In the genomic region with DNA sequence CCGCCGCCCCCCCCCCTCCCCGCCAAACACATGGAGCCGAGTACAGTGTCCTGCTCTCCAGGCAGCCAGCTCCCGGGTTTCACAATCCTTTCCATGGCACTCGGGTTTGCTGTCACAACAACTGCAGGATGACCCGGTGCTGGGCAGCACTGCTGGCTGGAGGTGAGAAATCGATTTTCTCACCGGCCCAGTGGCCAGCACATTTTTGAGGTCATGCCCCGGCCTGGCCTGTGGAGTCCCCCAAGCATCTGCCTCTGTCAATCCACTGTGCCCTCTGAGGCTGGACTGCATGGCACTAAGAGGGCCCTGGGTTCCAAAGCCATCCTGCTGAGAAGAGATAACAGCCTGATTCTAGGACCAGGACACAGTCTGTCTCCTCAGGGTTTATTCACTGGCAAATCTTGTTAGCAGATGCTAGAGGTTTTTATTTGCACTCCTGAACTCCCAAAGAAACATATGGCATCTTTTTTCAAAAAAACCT, we compare ENCODE assay signal across 13 cellular contexts.
DNase-seq lines count a peak whose midpoint lies in the region; ATAC-seq and TF ChIP-seq lines count a peak whose summit lies in the region.
"Had no signal": no experiment of that assay in that cellular context is flagged by ENCODE, and none has a peak within 500 bp of the region (broad histone marks: within the 10 kb centered on the region; RNA-seq: fewer than 3 reads in every experiment).

No MANE protein-coding gene starts in this region.

- no peak for TF ChIP-seq POLR2A in transverse colon (IDR thresholded peaks at IDR 0.05)

- intact Hi-C loops in right cardiac atrium (cut with DNase I) (no loop called here), transverse colon (cut with DNase I; ENCODE audit: low total_unique reads) (no loop called here)

- DNase-seq in activated naive CD8-positive, alpha-beta T cell treated with anti-CD3 and anti-CD28 coated beads, Interleukin-2, amount 10 ng/mL, durations not matched to agents 7 days and 5 days, result no peak
- no peak for DNase-seq in activated naive CD8-positive, alpha-beta T cell treated with anti-CD3 and anti-CD28 coated beads, Interleukin-2, amount 50 U/mL, for 24 hours
- DNase-seq in T-helper 17 cell, result no peak
- DNase-seq in right cardiac atrium, result peak; percentile 58 to 82 (median 81)
- no peak for DNase-seq in transverse colon
- no peak for DNase-seq in dermis blood vessel endothelial cell
- no peak for DNase-seq in CD1c-positive myeloid dendritic cell (ENCODE audit: extremely low spot score)
- DNase-seq: activated T-cell treated with anti-CD3 and anti-CD28 coated beads, Interleukin-2, amount 50 U/mL, for 4 hours; effector CD4-positive, alpha-beta T cell; stimulated activated CD4-positive, alpha-beta T cell treated with anti-CD3 and anti-CD28 coated beads, Interleukin-12 subunit alpha, Interleukin-12 subunit beta, amount 100 ng/mL, for 4 hours; testis had no signal

- H3K36me3 Mint-ChIP-seq in activated naive CD8-positive, alpha-beta T cell treated with anti-CD3 and anti-CD28 coated beads, Interleukin-2, amount 10 ng/mL, durations not matched to agents 7 days and 5 days, result peaks cover 45% of the 10 kb centered on the region
- H3K36me3 Mint-ChIP-seq in activated naive CD8-positive, alpha-beta T cell treated with anti-CD3 and anti-CD28 coated beads, Interleukin-2, amount 50 U/mL, for 24 hours (ENCODE audit: low read depth), result peaks cover 45% of the 10 kb centered on the region
- peaks cover 5% of the 10 kb centered on the region for H3K36me3 Mint-ChIP-seq in T-helper 17 cell (ENCODE audit: low read depth)

- POLR2A ChIA-PET in activated naive CD8-positive, alpha-beta T cell treated with anti-CD3 and anti-CD28 coated beads, Interleukin-2, amount 10 ng/mL, durations not matched to agents 7 days and 5 days (lab: Charles Lee), result no interaction called here

- H3K36me3 ChIP-seq in transverse colon, result peaks cover 0 to 4% (median 0%) of the 10 kb centered on the region in 4 donors
- H3K36me3 ChIP-seq: SJSA1 had no signal

- in situ Hi-C loops in transverse colon (cut with MboI; ENCODE audit: low pct_ligation_motif_present in 1 of 4, low pct_unique_long_range_greater_than_20kb in 1 of 4, low sequenced_read_pairs in 3 of 4), result no loop called here

- H3K27ac ChIP-seq in right cardiac atrium (ENCODE audit: low read length), result peak overlapping the region; percentile 91
- H3K27ac ChIP-seq in transverse colon, result peak overlapping the region; percentile 36 to 68 (median 56)
- H3K27ac ChIP-seq: SJSA1, testis had no signal

- no peaks in the 10 kb centered on the region for H3K9me3 ChIP-seq in T-helper 17 cell (ENCODE audit: control insufficient read depth, low read length, poor library complexity, severe bottlenecking)
- H3K9me3 ChIP-seq in right cardiac atrium (ENCODE audit: control insufficient read depth, low read length), result no peaks in the 10 kb centered on the region
- H3K9me3 ChIP-seq in transverse colon, result no peaks in the 10 kb centered on the region
- H3K9me3 ChIP-seq: testis had no signal

- H3K4me3 ChIP-seq in right cardiac atrium (ENCODE audit: low read length), result no peak overlapping the region
- H3K4me3 ChIP-seq in transverse colon, result no peak overlapping the region
- H3K4me3 ChIP-seq: SJSA1, testis had no signal

- WGBS in right cardiac atrium, result 33% methylated on average over 10 of the region's 10 CpGs
- 65% methylated on average over 9 of the region's 10 CpGs; no CpG with 5 or more reads in 1 of the 2 donors for WGBS in transverse colon (ENCODE audit: low coverage in 1 of 2), 2 donors

- H3K9me3 Mint-ChIP-seq in activated naive CD8-positive, alpha-beta T cell treated with anti-CD3 and anti-CD28 coated beads, Interleukin-2, amount 10 ng/mL, durations not matched to agents 7 days and 5 days, result no peaks in the 10 kb centered on the region
- peaks cover 6% of the 10 kb centered on the region for H3K9me3 Mint-ChIP-seq in activated naive CD8-positive, alpha-beta T cell treated with anti-CD3 and anti-CD28 coated beads, Interleukin-2, amount 50 U/mL, for 24 hours
- H3K9me3 Mint-ChIP-seq: activated T-cell treated with anti-CD3 and anti-CD28 coated beads, Interleukin-2, amount 50 U/mL, for 4 hours had no signal

- peaks cover 49% of the 10 kb centered on the region for H3K4me1 Mint-ChIP-seq in activated naive CD8-positive, alpha-beta T cell treated with anti-CD3 and anti-CD28 coated beads, Interleukin-2, amount 10 ng/mL, durations not matched to agents 7 days and 5 days
- H3K4me1 Mint-ChIP-seq in activated naive CD8-positive, alpha-beta T cell treated with anti-CD3 and anti-CD28 coated beads, Interleukin-2, amount 50 U/mL, for 24 hours, result peaks cover 79% of the 10 kb centered on the region
- H3K4me1 Mint-ChIP-seq in T-helper 17 cell, result peaks cover 57% of the 10 kb centered on the region

- no peaks in the 10 kb centered on the region for H3K27me3 ChIP-seq in right cardiac atrium (ENCODE audit: control insufficient read depth, insufficient read depth)
- H3K27me3 ChIP-seq in transverse colon, result no peaks in the 10 kb centered on the region
- H3K27me3 ChIP-seq: SJSA1, testis had no signal

- no peak overlapping the region for H3K4me3 Mint-ChIP-seq in activated naive CD8-positive, alpha-beta T cell treated with anti-CD3 and anti-CD28 coated beads, Interleukin-2, amount 10 ng/mL, durations not matched to agents 7 days and 5 days
- H3K4me3 Mint-ChIP-seq in activated naive CD8-positive, alpha-beta T cell treated with anti-CD3 and anti-CD28 coated beads, Interleukin-2, amount 50 U/mL, for 24 hours, result no peak overlapping the region
- peak overlapping the region; percentile 19 for H3K4me3 Mint-ChIP-seq in T-helper 17 cell
- H3K4me3 Mint-ChIP-seq: activated T-cell treated with anti-CD3 and anti-CD28 coated beads, Interleukin-2, amount 50 U/mL, for 4 hours had no signal

- H3K27me3 Mint-ChIP-seq in activated naive CD8-positive, alpha-beta T cell treated with anti-CD3 and anti-CD28 coated beads, Interleukin-2, amount 10 ng/mL, durations not matched to agents 7 days and 5 days, result no peaks in the 10 kb centered on the region
- H3K27me3 Mint-ChIP-seq in activated naive CD8-positive, alpha-beta T cell treated with anti-CD3 and anti-CD28 coated beads, Interleukin-2, amount 50 U/mL, for 24 hours, result no peaks in the 10 kb centered on the region
- no peaks in the 10 kb centered on the region for H3K27me3 Mint-ChIP-seq in T-helper 17 cell

- TF ChIP-seq EP300 in transverse colon (IDR thresholded peaks at IDR 0.05; ENCODE audit: low read depth), result no peak

- TF ChIP-seq CTCF in transverse colon (IDR thresholded peaks at IDR 0.05), result no peak

- ATAC-seq in activated naive CD8-positive, alpha-beta T cell treated with anti-CD3 and anti-CD28 coated beads, Interleukin-2, amount 10 ng/mL, durations not matched to agents 7 days and 5 days (ENCODE audit: low read depth), result no peak
- no peak for ATAC-seq in activated naive CD8-positive, alpha-beta T cell treated with anti-CD3 and anti-CD28 coated beads, Interleukin-2, amount 50 U/mL, for 24 hours
- ATAC-seq in T-helper 17 cell (no peak), right cardiac atrium (peak; percentile 83 to 85), HG02870 (IDR thresholded peaks at IDR 0.05; ENCODE audit: unreplicated experiment) (no peak)

- H3K4me1 ChIP-seq in right cardiac atrium (ENCODE audit: control insufficient read depth, insufficient read depth, low read length), result peaks cover 4% of the 10 kb centered on the region
- peaks cover 8 to 31% (median 14%) of the 10 kb centered on the region in 4 donors for H3K4me1 ChIP-seq in transverse colon
- H3K4me1 ChIP-seq: SJSA1 had no signal

- H3K27ac Mint-ChIP-seq in activated naive CD8-positive, alpha-beta T cell treated with anti-CD3 and anti-CD28 coated beads, Interleukin-2, amount 10 ng/mL, durations not matched to agents 7 days and 5 days, result peak overlapping the region; percentile 56
- no peak overlapping the region for H3K27ac Mint-ChIP-seq in activated naive CD8-positive, alpha-beta T cell treated with anti-CD3 and anti-CD28 coated beads, Interleukin-2, amount 50 U/mL, for 24 hours
- H3K27ac Mint-ChIP-seq in T-helper 17 cell, result peak overlapping the region; percentile 85

Comparison
In these comparisons a context has a peak if more than half of its experiments do, and no peak if none do; other contexts are left out.
1. ATAC-seq: peak in right cardiac atrium (2 of 2); none in activated naive CD8-positive, alpha-beta T cell treated with anti-CD3 and anti-CD28 coated beads, Interleukin-2, amount 10 ng/mL, durations not matched to agents 7 days and 5 days (single experiment), activated naive CD8-positive, alpha-beta T cell treated with anti-CD3 and anti-CD28 coated beads, Interleukin-2, amount 50 U/mL, for 24 hours (single experiment), T-helper 17 cell (single experiment) and HG02870 (single experiment).
2. DNase-seq: peak in right cardiac atrium (3 of 3); none in activated naive CD8-positive, alpha-beta T cell treated with anti-CD3 and anti-CD28 coated beads, Interleukin-2, amount 10 ng/mL, durations not matched to agents 7 days and 5 days (single experiment), activated naive CD8-positive, alpha-beta T cell treated with anti-CD3 and anti-CD28 coated beads, Interleukin-2, amount 50 U/mL, for 24 hours (single experiment), T-helper 17 cell (0 of 3), transverse colon (single experiment), dermis blood vessel endothelial cell (single experiment) and CD1c-positive myeloid dendritic cell (single experiment).